In the genomic region with DNA sequence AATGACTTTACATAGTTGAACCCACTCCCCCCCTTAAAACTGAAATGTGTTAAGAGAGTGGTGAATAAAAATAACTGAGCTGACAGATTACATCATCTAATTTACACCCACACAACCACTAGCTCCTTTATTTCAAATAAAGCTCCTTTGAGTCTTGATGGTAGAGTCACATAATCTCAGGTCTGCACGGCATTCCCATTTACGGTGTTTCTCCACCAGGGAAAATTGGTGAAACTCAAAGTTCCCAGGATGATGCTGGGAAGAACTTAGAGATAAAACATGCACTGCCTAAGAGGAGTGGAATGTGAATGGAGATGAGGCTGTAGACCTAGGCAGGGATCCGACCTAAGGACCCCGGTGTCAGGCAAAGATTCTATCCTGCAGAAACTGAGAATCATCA, we compare ENCODE assay signal across 1 cellular context.
TF ChIP-seq lines count a peak whose summit lies in the region.

No MANE protein-coding gene starts in this region.

TF ChIP-seq in GM23338, 12 proteins besides CTCF, POLR2A, EP300 and RAD21 (continued from another document):
- TF ChIP-seq ZNF462 (CRISPR knock-in tag; IDR thresholded peaks at IDR 0.05) (no peak), EZH2 (IDR thresholded peaks at IDR 0.05; ENCODE audit: low read depth, unreplicated experiment) (no peak), REST (IDR thresholded peaks at IDR 0.05; ENCODE audit: unreplicated experiment) (no peak), EZH2phosphoT487 (IDR thresholded peaks at IDR 0.05; ENCODE audit: unreplicated experiment) (no peak), POLR2AphosphoS5 (IDR thresholded peaks at IDR 0.05; ENCODE audit: low read depth) (no peak), CREB1 (CRISPR knock-in tag; IDR thresholded peaks at IDR 0.05; ENCODE audit: low read depth) (no peak), STAT1 (IDR thresholded peaks at IDR 0.05; ENCODE audit: unreplicated experiment) (no peak)
- TF ChIP-seq, protein P1, sequence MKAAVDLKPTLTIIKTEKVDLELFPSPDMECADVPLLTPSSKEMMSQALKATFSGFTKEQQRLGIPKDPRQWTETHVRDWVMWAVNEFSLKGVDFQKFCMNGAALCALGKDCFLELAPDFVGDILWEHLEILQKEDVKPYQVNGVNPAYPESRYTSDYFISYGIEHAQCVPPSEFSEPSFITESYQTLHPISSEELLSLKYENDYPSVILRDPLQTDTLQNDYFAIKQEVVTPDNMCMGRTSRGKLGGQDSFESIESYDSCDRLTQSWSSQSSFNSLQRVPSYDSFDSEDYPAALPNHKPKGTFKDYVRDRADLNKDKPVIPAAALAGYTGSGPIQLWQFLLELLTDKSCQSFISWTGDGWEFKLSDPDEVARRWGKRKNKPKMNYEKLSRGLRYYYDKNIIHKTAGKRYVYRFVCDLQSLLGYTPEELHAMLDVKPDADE (IDR thresholded peaks at IDR 0.05): no peak
TF ChIP-seq in GM23338: peak in this region for 0.
